8 cellular contexts compared by ENCODE assay signal in the genomic region with DNA sequence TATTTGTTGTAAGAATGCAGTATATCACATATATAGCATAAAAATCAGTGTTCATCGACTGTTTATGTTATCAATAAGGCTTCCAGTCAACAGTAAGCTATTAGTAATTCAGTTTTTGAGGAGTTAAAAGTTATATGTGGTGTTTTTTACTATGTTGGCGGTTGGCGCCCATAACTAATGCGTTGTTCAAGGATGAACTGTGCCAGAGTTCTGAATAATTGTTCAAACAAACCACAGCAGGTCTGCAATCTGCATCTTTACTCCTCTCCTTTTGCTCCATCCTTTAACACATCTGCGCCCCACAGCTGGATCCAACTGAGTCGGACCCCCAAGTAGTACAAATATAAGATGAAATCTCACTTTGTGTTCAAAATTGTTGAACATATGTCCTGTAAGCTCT.
"Had no signal": no experiment of that assay in that cellular context is flagged by ENCODE, and none has a peak within 500 bp of the region (broad histone marks: within the 10 kb centered on the region; RNA-seq: fewer than 3 reads in every experiment).

No MANE protein-coding gene starts in this region.

- DNase-seq: GM23248, GOT3, H9, HCEC 1CT, HFFc6 had no signal

- H3K27ac Mint-ChIP-seq: GM23338, H9, HFFc6 had no signal

- H3K4me3 ChIP-seq: GM23248, GM23338, HAP-1 had no signal

- ATAC-seq: GM23338, HCT116 had no signal

- H3K36me3 ChIP-seq: HAP-1 had no signal

- H3K4me3 Mint-ChIP-seq: GM23338, H9, HFFc6 had no signal

- H3K9ac ChIP-seq: GM23248 had no signal

- H2AFZ ChIP-seq: GM23248, GM23338 had no signal

- H3K9me3 Mint-ChIP-seq: GM23338, HFFc6 had no signal

- H3K27ac ChIP-seq: GM23248 had no signal

- H3K4me2 ChIP-seq: GM23338 had no signal

- H3K9me3 ChIP-seq: HAP-1 had no signal

- H3K4me1 ChIP-seq: HAP-1 had no signal
